8 cellular contexts compared by ENCODE assay signal in genomic region chr1:18949689-18950414, GRCh38. TPM values are rescaled to one million over a fixed set of nuclear protein-coding genes. Genes with fewer than 3 reads are reported as not detected.
DNase-seq lines count a peak whose midpoint lies in the region; ATAC-seq, FAIRE-seq and TF ChIP-seq lines count a peak whose summit lies in the region.

No MANE protein-coding gene starts in this region.

- ATAC-seq in A549 (peak; percentile 42 to 44; a peak in 5 of 6 replicates), left cardiac atrium (peak; percentile 9 to 49), HG02840 (IDR thresholded peaks at IDR 0.05; ENCODE audit: low FRiP score, unreplicated experiment) (no peak), GM21515 (IDR thresholded peaks at IDR 0.05; ENCODE audit: unreplicated experiment) (no peak), HG03039 (IDR thresholded peaks at IDR 0.05; ENCODE audit: unreplicated experiment) (no peak)
- no peak for ATAC-seq in activated naive CD8-positive, alpha-beta T cell treated with anti-CD3 and anti-CD28 coated beads, Interleukin-2, amount 50 U/mL, for 24 hours

- peaks cover 12% of the 10 kb centered on the region for H3K36me3 Mint-ChIP-seq in activated naive CD8-positive, alpha-beta T cell treated with anti-CD3 and anti-CD28 coated beads, Interleukin-2, amount 50 U/mL, for 24 hours (ENCODE audit: low read depth)

- no peak for TF ChIP-seq POLR2A in A549 (IDR thresholded peaks at IDR 0.05; ENCODE audit: low read length)
- TF ChIP-seq POLR2A in prostate gland (IDR thresholded peaks at IDR 0.05) = no peak

- H3K27me3 ChIP-seq in prostate gland (replicated peaks; ENCODE audit: insufficient read depth) = no peaks in the 10 kb centered on the region

- POLR2A ChIA-PET in A549 (lab: Yijun Ruan, JAX) = no interaction called here

- no peak for FAIRE-seq in A549 (lab: Jason Lieb, UNC)
- FAIRE-seq in GM19239 (lab: Jason Lieb, UNC) = peak; percentile 73

- H3K4me3 Mint-ChIP-seq in activated naive CD8-positive, alpha-beta T cell treated with anti-CD3 and anti-CD28 coated beads, Interleukin-2, amount 50 U/mL, for 24 hours = peak overlapping the region; percentile 80

- TF ChIP-seq RAD21 in A549 (conservative IDR thresholded peaks at IDR 0.05 in 1 of 2, IDR thresholded peaks at IDR 0.05 in 1 of 2) = no peak

- peak overlapping the region; percentile 93 for H3K4me2 ChIP-seq in A549

- H3K36me3 ChIP-seq in prostate gland = no peaks in the 10 kb centered on the region

- no peak for TF ChIP-seq EP300 in A549 (IDR thresholded peaks at IDR 0.05)

- TF ChIP-seq CTCF in A549 (IDR thresholded peaks at IDR 0.05) = no peak
- peak in 1 of 4 experiments; percentile 29 for TF ChIP-seq CTCF in prostate gland (IDR thresholded peaks at IDR 0.05)

- peaks cover 96% of the 10 kb centered on the region for H3K4me1 Mint-ChIP-seq in activated naive CD8-positive, alpha-beta T cell treated with anti-CD3 and anti-CD28 coated beads, Interleukin-2, amount 50 U/mL, for 24 hours

- CTCF ChIA-PET in A549 (lab: Yijun Ruan, JAX) = interaction anchor here (0.9 to 1.8 kb wide), 9 partner anchors 13 to 152 kb away, joined by 3 to 8 read pairs (median 5); no protein-coding TSS in a partner anchor

- DNase-seq in A549 (ENCODE audit: low read depth in 1 of 2, low spot score in 1 of 2) (peak in 1 of 2 experiments; percentile 51), GM19239 (ENCODE audit: insufficient read length, low spot score) (peak; percentile 46), left cardiac atrium (no peak), prostate gland (ENCODE audit: low spot score) (no peak)
- DNase-seq in activated naive CD8-positive, alpha-beta T cell treated with anti-CD3 and anti-CD28 coated beads, Interleukin-2, amount 50 U/mL, for 24 hours = peak; percentile 40

- WGBS in A549 (ENCODE audit: missing lambda C conversion rate) = 19% methylated on average over 22 of the region's 22 CpGs
- WGBS in prostate gland = 12% methylated on average over 22 of the region's 22 CpGs

- no peaks in the 10 kb centered on the region for H3K27me3 Mint-ChIP-seq in activated naive CD8-positive, alpha-beta T cell treated with anti-CD3 and anti-CD28 coated beads, Interleukin-2, amount 50 U/mL, for 24 hours

- no peaks in the 10 kb centered on the region for H3K9me3 Mint-ChIP-seq in activated naive CD8-positive, alpha-beta T cell treated with anti-CD3 and anti-CD28 coated beads, Interleukin-2, amount 50 U/mL, for 24 hours

- H3K27ac Mint-ChIP-seq in activated naive CD8-positive, alpha-beta T cell treated with anti-CD3 and anti-CD28 coated beads, Interleukin-2, amount 50 U/mL, for 24 hours = peak overlapping the region; percentile 99

- H3K4me1 ChIP-seq in A549 (peaks cover 93% of the 10 kb centered on the region), prostate gland (replicated peaks) (peaks cover 58% of the 10 kb centered on the region)

- H3K4me3 ChIP-seq in A549 (peak overlapping the region; percentile 32), prostate gland (peak overlapping the region in 1 of 2 donors; percentile 14)

- intact Hi-C loops in left cardiac atrium (cut with DNase I) (no loop called here), prostate gland (cut with DNase I) (loop anchor here (2.0 to 10.0 kb wide), 3 partner anchors 27 to 147 kb away; partner anchors contain the start of gene ALDH4A1)

- no peaks in the 10 kb centered on the region for H3K9me3 ChIP-seq in A549
- H3K9me3 ChIP-seq in prostate gland = no peaks in the 10 kb centered on the region

- H3K27ac ChIP-seq in A549 (peak overlapping the region; percentile 85 to 91), prostate gland (peak overlapping the region; percentile 84 to 91)

TF ChIP-seq in A549, 52 proteins besides CTCF, POLR2A, EP300 and RAD21:
- TF ChIP-seq HES2 (IDR thresholded peaks at IDR 0.05) (no peak), FOSL2 (IDR thresholded peaks at IDR 0.05) (no peak), FOSL2 (CRISPR knock-in tag; IDR thresholded peaks at IDR 0.05) (no peak), HOXB13 (CRISPR knock-in tag; IDR thresholded peaks at IDR 0.05; ENCODE audit: low read depth) (no peak), EHMT2 (IDR thresholded peaks at IDR 0.05; ENCODE audit: low read depth) (no peak), HOXB5 (CRISPR knock-in tag; IDR thresholded peaks at IDR 0.05) (no peak), NR3C1 (IDR thresholded peaks at IDR 0.05) (no peak), ZSCAN20 (CRISPR knock-in tag; IDR thresholded peaks at IDR 0.05) (no peak), ZFP36 (IDR thresholded peaks at IDR 0.05; ENCODE audit: borderline replicate concordance, partially characterized antibody) (no peak), RNF2 (IDR thresholded peaks at IDR 0.05; ENCODE audit: borderline replicate concordance, low read depth) (no peak), CBX8 (IDR thresholded peaks at IDR 0.05) (no peak), KDM5A (IDR thresholded peaks at IDR 0.05) (no peak), MAFK (IDR thresholded peaks at IDR 0.05; ENCODE audit: partially characterized antibody) (no peak), JUN (IDR thresholded peaks at IDR 0.05) (no peak), PHF8 (IDR thresholded peaks at IDR 0.05; ENCODE audit: borderline replicate concordance, low read depth) (no peak), BHLHE40 (IDR thresholded peaks at IDR 0.05; ENCODE audit: low read depth, low read length) (no peak), PBX3 (IDR thresholded peaks at IDR 0.05) (no peak)
- TF ChIP-seq, protein P1, sequence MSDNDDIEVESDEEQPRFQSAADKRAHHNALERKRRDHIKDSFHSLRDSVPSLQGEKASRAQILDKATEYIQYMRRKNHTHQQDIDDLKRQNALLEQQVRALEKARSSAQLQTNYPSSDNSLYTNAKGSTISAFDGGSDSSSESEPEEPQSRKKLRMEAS (IDR thresholded peaks at IDR 0.05) = no peak
- TF ChIP-seq, protein P2, sequence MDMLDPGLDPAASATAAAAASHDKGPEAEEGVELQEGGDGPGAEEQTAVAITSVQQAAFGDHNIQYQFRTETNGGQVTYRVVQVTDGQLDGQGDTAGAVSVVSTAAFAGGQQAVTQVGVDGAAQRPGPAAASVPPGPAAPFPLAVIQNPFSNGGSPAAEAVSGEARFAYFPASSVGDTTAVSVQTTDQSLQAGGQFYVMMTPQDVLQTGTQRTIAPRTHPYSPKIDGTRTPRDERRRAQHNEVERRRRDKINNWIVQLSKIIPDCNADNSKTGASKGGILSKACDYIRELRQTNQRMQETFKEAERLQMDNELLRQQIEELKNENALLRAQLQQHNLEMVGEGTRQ (IDR thresholded peaks at IDR 0.05) = no peak

RNA-seq across cellular contexts. Expression of gene IFFO2, which starts 6.6 kb away (rescaled TPM):
- 23.0 and 24.3 TPM in 2 replicates for polyA plus RNA-seq in A549 (2011; rRNA removed)
- polyA plus RNA-seq in A549 (2012; cell fraction: cytosol; rRNA removed) = 43.9 and 44.0 TPM in 2 replicates
- 93.7 and 96.0 TPM in 2 replicates for polyA plus RNA-seq in A549 (2012; cell fraction: nucleus; rRNA removed)
- 50.1 to 57.5 TPM (median 53.9 TPM) in 3 replicates for polyA plus RNA-seq in A549 (2017; fragmentation: RNase III; extraction: RNeasy Plus Mini Kit Qiagen cat#74134 plus additional on column Dnase treatment)
- polyA minus RNA-seq in A549 (2011; rRNA and poly(A)+ RNA removed) = 24.2 and 31.1 TPM in 2 replicates
- 1 to 10 TPM; 3.4 to 6.4 TPM for total RNA-seq in left cardiac atrium
- 10 to 100 TPM; 13.6 to 20.4 TPM for total RNA-seq in prostate gland

RNA-seq across cellular contexts. Expression of gene ALDH4A1, which starts 47.5 kb away (rescaled TPM):
- polyA plus RNA-seq in A549 (2011; rRNA removed) = 9.4 and 9.7 TPM in 2 replicates
- polyA plus RNA-seq in A549 (2012; cell fraction: cytosol; rRNA removed) = 17.8 and 20.9 TPM in 2 replicates
- 44.6 and 47.4 TPM in 2 replicates for polyA plus RNA-seq in A549 (2012; cell fraction: nucleus; rRNA removed)
- 14.7 to 17.1 TPM (median 15.4 TPM) in 3 replicates for polyA plus RNA-seq in A549 (2017; fragmentation: RNase III; extraction: RNeasy Plus Mini Kit Qiagen cat#74134 plus additional on column Dnase treatment)
- 12.0 and 13.4 TPM in 2 replicates for polyA minus RNA-seq in A549 (2011; rRNA and poly(A)+ RNA removed)
- 10 to 100 TPM; 23.4 to 31.2 TPM for total RNA-seq in left cardiac atrium
- 10 to 100 TPM; 15.7 to 58.4 TPM for total RNA-seq in prostate gland

Comparison
In these comparisons a context has a peak if more than half of its experiments do, and no peak if none do; other contexts are left out.
1. ATAC-seq: peak in A549 (2 of 2) and left cardiac atrium (2 of 2); none in activated naive CD8-positive, alpha-beta T cell treated with anti-CD3 and anti-CD28 coated beads, Interleukin-2, amount 50 U/mL, for 24 hours (single experiment), HG02840 (single experiment), GM21515 (single experiment) and HG03039 (single experiment).
2. DNase-seq: peak in GM19239 (single experiment) and activated naive CD8-positive, alpha-beta T cell treated with anti-CD3 and anti-CD28 coated beads, Interleukin-2, amount 50 U/mL, for 24 hours (single experiment); none in left cardiac atrium (single experiment) and prostate gland (single experiment).